ENCODE assay signal across 14 cellular contexts in genomic region chr1:107230121-107230520, GRCh38.
DNase-seq lines count a peak whose midpoint lies in the region; ATAC-seq lines count a peak whose summit lies in the region.
"Had no signal": no experiment of that assay in that cellular context is flagged by ENCODE, and none has a peak within 500 bp of the region (broad histone marks: within the 10 kb centered on the region; RNA-seq: fewer than 3 reads in every experiment).

No MANE protein-coding gene starts in this region.

- no peak for ATAC-seq in stimulated activated naive CD8-positive, alpha-beta T cell treated with anti-CD3 and anti-CD28 coated beads, Interleukin-15, Interleukin-2, amounts not matched to agents 100 U/mL and 50 U/mL, for 24 hours
- no peak for ATAC-seq in sciatic nerve
- ATAC-seq: CD8-positive, alpha-beta T cell had no signal

- peaks cover 17% of the 10 kb centered on the region for H3K9me3 ChIP-seq in BLaER1
- H3K9me3 ChIP-seq in SK-N-MC (ENCODE audit: low read depth, low read length), result 0 out of 2 replicates have a peak, but pooled peaks cover 3% of the 10 kb centered on the region
- H3K9me3 ChIP-seq: Caco-2 had no signal

- no peak overlapping the region for H3K9ac ChIP-seq in BLaER1
- H3K9ac ChIP-seq in SK-N-MC (ENCODE audit: insufficient read length), result no peak overlapping the region

- H3K27ac ChIP-seq in BLaER1 (peak overlapping the region; percentile 64), SK-N-MC (peak overlapping the region; percentile 93; the same call in 1 of the 2 replicates)
- H3K27ac ChIP-seq: C4-2B had no signal

- no peaks in the 10 kb centered on the region for H4K20me1 ChIP-seq in BLaER1

- no peaks in the 10 kb centered on the region for H3K36me3 ChIP-seq in BLaER1
- H3K36me3 ChIP-seq in SK-N-MC (ENCODE audit: insufficient read depth, low read length), result peaks cover 10% of the 10 kb centered on the region

- H3K4me2 ChIP-seq in BLaER1, result peak overlapping the region; percentile 80

- H3K4me1 ChIP-seq in BLaER1, result peaks cover 47% of the 10 kb centered on the region
- H3K4me1 ChIP-seq: Caco-2 had no signal

- H3K27me3 ChIP-seq in BLaER1, result no peaks in the 10 kb centered on the region

- intact Hi-C loops in sciatic nerve (cut with DNase I), result no loop called here

- DNase-seq in SK-N-MC (ENCODE audit: low read depth, low spot score) (no peak), SW 1271 (lab: John Stamatoyannopoulos, UW) (no peak), sciatic nerve (ENCODE audit: low spot score) (no peak)
- no peak for DNase-seq in stimulated activated naive CD8-positive, alpha-beta T cell treated with anti-CD3 and anti-CD28 coated beads, Interleukin-15, Interleukin-2, amounts not matched to agents 100 U/mL and 50 U/mL, for 24 hours
- DNase-seq: 8988T; AML-193; Caco-2; Calu3; CD4-positive, alpha-beta T cell; CD8-positive, alpha-beta T cell; DMS79 treated with DMSO at 0.1 percent for 48 hours; GF-D8 had no signal

- H3K4me3 ChIP-seq in BLaER1 (peak overlapping the region; percentile 16; the same call in 1 of the 2 replicates), SK-N-MC (peak overlapping the region; percentile 58; the same call in 1 of the 2 replicates)
